Comparison of ENCODE assay signal across 19 cellular contexts in genomic region chr7:74222851-74223710, GRCh38. TPM values are rescaled to one million over a fixed set of nuclear protein-coding genes. Genes with fewer than 3 reads are reported as not detected.
DNase-seq lines count a peak whose midpoint lies in the region; ATAC-seq and TF ChIP-seq lines count a peak whose summit lies in the region.
"Had no signal": no experiment of that assay in that cellular context is flagged by ENCODE, and none has a peak within 500 bp of the region (broad histone marks: within the 10 kb centered on the region; RNA-seq: fewer than 3 reads in every experiment).

No MANE protein-coding gene starts in this region.

- CTCF ChIA-PET in activated naive CD4-positive, alpha-beta T cell treated with anti-CD3 and anti-CD28 coated beads, Interleukin-2, amount 10 ng/mL, durations not matched to agents 7 days and 5 days (lab: Charles Lee), result no interaction called here
- CTCF ChIA-PET in WTC11 (lab: Charles Lee), result interaction anchor here (0.8 to 4.2 kb wide), 3 partner anchors 17 to 178 kb away, joined by 3 to 31 read pairs (median 18); no protein-coding TSS in a partner anchor

- H3K4me1 Mint-ChIP-seq in activated naive CD4-positive, alpha-beta T cell treated with anti-CD3 and anti-CD28 coated beads, Interleukin-2, amount 10 ng/mL, durations not matched to agents 7 days and 5 days, result peaks cover 11% of the 10 kb centered on the region
- no peaks in the 10 kb centered on the region for H3K4me1 Mint-ChIP-seq in WTC11

- no peak for ATAC-seq in activated naive CD4-positive, alpha-beta T cell treated with anti-CD3 and anti-CD28 coated beads, Interleukin-2, amount 50 U/mL, for 72 hours
- ATAC-seq in WTC11, result no peak

- WGBS in thyroid gland, 2 donors, result 79 to 81% methylated on average over 9 to 12 of the region's 17 CpGs

- TF ChIP-seq CTCF in WTC11 (IDR thresholded peaks at IDR 0.05), result no peak
- no peak for TF ChIP-seq CTCF in neutrophil (IDR thresholded peaks at IDR 0.05)
- TF ChIP-seq CTCF in thyroid gland (IDR thresholded peaks at IDR 0.05), result no peak

- POLR2A ChIA-PET in WTC11 (lab: Charles Lee), result interaction anchor here (0.6 kb wide), 1 partner anchor 179 kb away, joined by 6 read pairs; no protein-coding TSS in a partner anchor

- H3K4me3 ChIP-seq in neutrophil (ENCODE audit: low read depth in 1 of 2, low read length in 1 of 2) (no peak overlapping the region), thyroid gland (replicated peaks in 1 of 3) (no peak overlapping the region)
- H3K4me3 ChIP-seq: SK-N-MC, thoracic aorta had no signal

- H3K27ac ChIP-seq in neutrophil (peak overlapping the region; percentile 93), thyroid gland (no peak overlapping the region)
- H3K27ac ChIP-seq: SK-N-MC, thoracic aorta had no signal

- H3K4me1 ChIP-seq in neutrophil (ENCODE audit: control insufficient read depth in 1 of 2, insufficient read depth in 1 of 2, low read depth in 1 of 2, low read length in 1 of 2), result peaks cover 58 to 71% of the 10 kb centered on the region in 2 experiments
- H3K4me1 ChIP-seq in thyroid gland, result no peaks in the 10 kb centered on the region

- TF ChIP-seq POLR2A in GM19193 (IDR thresholded peaks at IDR 0.05; ENCODE audit: extremely low read depth, insufficient read depth, insufficient read length) (peak; percentile 20), thyroid gland (IDR thresholded peaks at IDR 0.05) (no peak)

- H3K9me3 ChIP-seq in neutrophil (no peaks in the 10 kb centered on the region), thyroid gland (no peaks in the 10 kb centered on the region)
- H3K9me3 ChIP-seq: thoracic aorta had no signal

- intact Hi-C loops in thyroid gland (cut with DNase I), result no loop called here

- peaks cover 79% of the 10 kb centered on the region for H3K36me3 ChIP-seq in neutrophil
- no peaks in the 10 kb centered on the region for H3K36me3 ChIP-seq in thyroid gland
- H3K36me3 ChIP-seq: thoracic aorta had no signal

- H3K27me3 Mint-ChIP-seq in activated naive CD4-positive, alpha-beta T cell treated with anti-CD3 and anti-CD28 coated beads, Interleukin-2, amount 10 ng/mL, durations not matched to agents 7 days and 5 days, result no peaks in the 10 kb centered on the region
- H3K27me3 Mint-ChIP-seq in WTC11 (ENCODE audit: low read depth), result no peaks in the 10 kb centered on the region; the same call in 1 of the 2 replicates

- DNase-seq in activated naive CD4-positive, alpha-beta T cell treated with anti-CD3 and anti-CD28 coated beads, Interleukin-2, amount 50 U/mL, for 72 hours (ENCODE audit: low spot score in 2 of 2), result no peak
- no peak for DNase-seq in activated naive CD4-positive, alpha-beta T cell treated with anti-CD3 and anti-CD28 coated beads, Interleukin-2, amount 10 ng/mL, durations not matched to agents 7 days and 5 days
- no peak for DNase-seq in WTC11 (ENCODE audit: low spot score)
- no peak for DNase-seq in thyroid gland
- no peak for DNase-seq in stimulated activated CD4-positive, alpha-beta T cell treated with anti-CD3 and anti-CD28 coated beads, Interleukin-2, amount 100 ng/mL, for 24 hours
- DNase-seq in central memory CD4-positive, alpha-beta T cell, result no peak
- DNase-seq: activated gamma-delta T cell treated with Interleukin-2 at 50 U/mL for 16 hours; aorta; cerebellar nuclear complex; effector memory CD4-positive, alpha-beta T cell; EL; midbrain; NCI-H1417 treated with DMSO at 0.1 percent for 48 hours; NCI-H2171; NCI-H69 had no signal

- peaks cover 5 to 6% of the 10 kb centered on the region in 2 donors for H3K36me3 Mint-ChIP-seq in activated naive CD4-positive, alpha-beta T cell treated with anti-CD3 and anti-CD28 coated beads, Interleukin-2, amount 50 U/mL, for 72 hours
- H3K36me3 Mint-ChIP-seq in activated naive CD4-positive, alpha-beta T cell treated with anti-CD3 and anti-CD28 coated beads, Interleukin-2, amount 10 ng/mL, durations not matched to agents 7 days and 5 days, result peaks cover 23% of the 10 kb centered on the region
- peaks cover 9% of the 10 kb centered on the region for H3K36me3 Mint-ChIP-seq in WTC11

- H3K27ac Mint-ChIP-seq in activated naive CD4-positive, alpha-beta T cell treated with anti-CD3 and anti-CD28 coated beads, Interleukin-2, amount 50 U/mL, for 72 hours, result peak overlapping the region; percentile 44 to 55
- H3K27ac Mint-ChIP-seq in activated naive CD4-positive, alpha-beta T cell treated with anti-CD3 and anti-CD28 coated beads, Interleukin-2, amount 10 ng/mL, durations not matched to agents 7 days and 5 days, result no peak overlapping the region
- H3K27ac Mint-ChIP-seq in WTC11, result 0 out of 2 replicates have a peak overlapping the region, but pooled peaks have one; percentile 63

- H3K27me3 ChIP-seq in neutrophil (no peaks in the 10 kb centered on the region), thyroid gland (no peaks in the 10 kb centered on the region)

- H3K9me3 Mint-ChIP-seq in activated naive CD4-positive, alpha-beta T cell treated with anti-CD3 and anti-CD28 coated beads, Interleukin-2, amount 50 U/mL, for 72 hours, result no peaks in the 10 kb centered on the region
- H3K9me3 Mint-ChIP-seq in activated naive CD4-positive, alpha-beta T cell treated with anti-CD3 and anti-CD28 coated beads, Interleukin-2, amount 10 ng/mL, durations not matched to agents 7 days and 5 days, result no peaks in the 10 kb centered on the region
- H3K9me3 Mint-ChIP-seq in WTC11, result no peaks in the 10 kb centered on the region

- no peak overlapping the region for H3K4me3 Mint-ChIP-seq in activated naive CD4-positive, alpha-beta T cell treated with anti-CD3 and anti-CD28 coated beads, Interleukin-2, amount 10 ng/mL, durations not matched to agents 7 days and 5 days
- no peak overlapping the region for H3K4me3 Mint-ChIP-seq in WTC11

TF ChIP-seq in WTC11, 78 proteins besides CTCF, POLR2A, EP300 and RAD21:
- no peak for TF ChIP-seq PRRX2 (CRISPR knock-in tag; IDR thresholded peaks at IDR 0.05)
- TF ChIP-seq ZNF121 (CRISPR knock-in tag; IDR thresholded peaks at IDR 0.05), result peak; percentile 64

RNA-seq across cellular contexts. Expression of gene LAT2, which starts 13.3 kb away (rescaled TPM):
- total RNA-seq in activated naive CD4-positive, alpha-beta T cell treated with anti-CD3 and anti-CD28 coated beads, Interleukin-2, amount 50 U/mL, for 72 hours, result 1 to 10 TPM; 7.7 to 9.6 TPM
- total RNA-seq in WTC11 (2021) (0.33 to 0.76 TPM (median 0.41 TPM) in 3 replicates), thyroid gland (1 to 10 TPM in 3 of 4 donors, under 1 TPM in 1; 0.93 to 3.4 (median 2.5) TPM)

RNA-seq across cellular contexts. Expression of gene RFC2, which starts 31.1 kb away (rescaled TPM):
- total RNA-seq in activated naive CD4-positive, alpha-beta T cell treated with anti-CD3 and anti-CD28 coated beads, Interleukin-2, amount 50 U/mL, for 72 hours, result 10 to 100 TPM; 80.1 to 84.5 TPM
- total RNA-seq in WTC11 (2021) (74.1 to 80.7 TPM (median 79.4 TPM) in 3 replicates), thyroid gland (10 to 100 TPM; 11.4 to 16.8 (median 14.0) TPM)

RNA-seq across cellular contexts. Expression of gene EIF4H, which starts 48.9 kb away (rescaled TPM):
- 100 to 1,000 TPM; 255 to 470 TPM for total RNA-seq in activated naive CD4-positive, alpha-beta T cell treated with anti-CD3 and anti-CD28 coated beads, Interleukin-2, amount 50 U/mL, for 72 hours
- total RNA-seq in WTC11 (2021) (355 to 373 TPM (median 371 TPM) in 3 replicates), thyroid gland (100 to 1,000 TPM; 267 to 323 (median 298) TPM)
